ENCODE assay signal across 1 cellular context in genomic region chr5:83433891-83434290, GRCh38.
A peak's percentile ranks its signal among the peaks of the same experiment; 100 is the strongest.
TF ChIP-seq lines count a peak whose summit lies in the region.

No MANE protein-coding gene starts in this region.

TF ChIP-seq in SK-N-SH, 30 proteins besides CTCF, POLR2A, EP300 and RAD21 (continued from another document):
- TF ChIP-seq, protein P1, sequence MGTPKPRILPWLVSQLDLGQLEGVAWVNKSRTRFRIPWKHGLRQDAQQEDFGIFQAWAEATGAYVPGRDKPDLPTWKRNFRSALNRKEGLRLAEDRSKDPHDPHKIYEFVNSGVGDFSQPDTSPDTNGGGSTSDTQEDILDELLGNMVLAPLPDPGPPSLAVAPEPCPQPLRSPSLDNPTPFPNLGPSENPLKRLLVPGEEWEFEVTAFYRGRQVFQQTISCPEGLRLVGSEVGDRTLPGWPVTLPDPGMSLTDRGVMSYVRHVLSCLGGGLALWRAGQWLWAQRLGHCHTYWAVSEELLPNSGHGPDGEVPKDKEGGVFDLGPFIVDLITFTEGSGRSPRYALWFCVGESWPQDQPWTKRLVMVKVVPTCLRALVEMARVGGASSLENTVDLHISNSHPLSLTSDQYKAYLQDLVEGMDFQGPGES (IDR thresholded peaks at IDR 0.05; ENCODE audit: low read depth, low read length): no peak
- TF ChIP-seq TAF1 (IDR thresholded peaks at IDR 0.05; ENCODE audit: borderline replicate concordance, low read depth, low read length): no peak
- no peak for TF ChIP-seq GABPA (IDR thresholded peaks at IDR 0.05; ENCODE audit: low read depth)
- peak; percentile 69 for TF ChIP-seq TCF12 (IDR thresholded peaks at IDR 0.05)
- TF ChIP-seq, protein P2, sequence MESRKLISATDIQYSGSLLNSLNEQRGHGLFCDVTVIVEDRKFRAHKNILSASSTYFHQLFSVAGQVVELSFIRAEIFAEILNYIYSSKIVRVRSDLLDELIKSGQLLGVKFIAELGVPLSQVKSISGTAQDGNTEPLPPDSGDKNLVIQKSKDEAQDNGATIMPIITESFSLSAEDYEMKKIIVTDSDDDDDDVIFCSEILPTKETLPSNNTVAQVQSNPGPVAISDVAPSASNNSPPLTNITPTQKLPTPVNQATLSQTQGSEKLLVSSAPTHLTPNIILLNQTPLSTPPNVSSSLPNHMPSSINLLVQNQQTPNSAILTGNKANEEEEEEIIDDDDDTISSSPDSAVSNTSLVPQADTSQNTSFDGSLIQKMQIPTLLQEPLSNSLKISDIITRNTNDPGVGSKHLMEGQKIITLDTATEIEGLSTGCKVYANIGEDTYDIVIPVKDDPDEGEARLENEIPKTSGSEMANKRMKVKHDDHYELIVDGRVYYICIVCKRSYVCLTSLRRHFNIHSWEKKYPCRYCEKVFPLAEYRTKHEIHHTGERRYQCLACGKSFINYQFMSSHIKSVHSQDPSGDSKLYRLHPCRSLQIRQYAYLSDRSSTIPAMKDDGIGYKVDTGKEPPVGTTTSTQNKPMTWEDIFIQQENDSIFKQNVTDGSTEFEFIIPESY (IDR thresholded peaks at IDR 0.05; ENCODE audit: borderline replicate concordance, low read depth): no peak
- TF ChIP-seq YY1 (IDR thresholded peaks at IDR 0.05; ENCODE audit: low read depth): no peak
- no peak for TF ChIP-seq RCOR1 (IDR thresholded peaks at IDR 0.05; ENCODE audit: low read length)
- TF ChIP-seq, protein P3, sequence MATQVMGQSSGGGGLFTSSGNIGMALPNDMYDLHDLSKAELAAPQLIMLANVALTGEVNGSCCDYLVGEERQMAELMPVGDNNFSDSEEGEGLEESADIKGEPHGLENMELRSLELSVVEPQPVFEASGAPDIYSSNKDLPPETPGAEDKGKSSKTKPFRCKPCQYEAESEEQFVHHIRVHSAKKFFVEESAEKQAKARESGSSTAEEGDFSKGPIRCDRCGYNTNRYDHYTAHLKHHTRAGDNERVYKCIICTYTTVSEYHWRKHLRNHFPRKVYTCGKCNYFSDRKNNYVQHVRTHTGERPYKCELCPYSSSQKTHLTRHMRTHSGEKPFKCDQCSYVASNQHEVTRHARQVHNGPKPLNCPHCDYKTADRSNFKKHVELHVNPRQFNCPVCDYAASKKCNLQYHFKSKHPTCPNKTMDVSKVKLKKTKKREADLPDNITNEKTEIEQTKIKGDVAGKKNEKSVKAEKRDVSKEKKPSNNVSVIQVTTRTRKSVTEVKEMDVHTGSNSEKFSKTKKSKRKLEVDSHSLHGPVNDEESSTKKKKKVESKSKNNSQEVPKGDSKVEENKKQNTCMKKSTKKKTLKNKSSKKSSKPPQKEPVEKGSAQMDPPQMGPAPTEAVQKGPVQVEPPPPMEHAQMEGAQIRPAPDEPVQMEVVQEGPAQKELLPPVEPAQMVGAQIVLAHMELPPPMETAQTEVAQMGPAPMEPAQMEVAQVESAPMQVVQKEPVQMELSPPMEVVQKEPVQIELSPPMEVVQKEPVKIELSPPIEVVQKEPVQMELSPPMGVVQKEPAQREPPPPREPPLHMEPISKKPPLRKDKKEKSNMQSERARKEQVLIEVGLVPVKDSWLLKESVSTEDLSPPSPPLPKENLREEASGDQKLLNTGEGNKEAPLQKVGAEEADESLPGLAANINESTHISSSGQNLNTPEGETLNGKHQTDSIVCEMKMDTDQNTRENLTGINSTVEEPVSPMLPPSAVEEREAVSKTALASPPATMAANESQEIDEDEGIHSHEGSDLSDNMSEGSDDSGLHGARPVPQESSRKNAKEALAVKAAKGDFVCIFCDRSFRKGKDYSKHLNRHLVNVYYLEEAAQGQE (IDR thresholded peaks at IDR 0.05; ENCODE audit: low read depth, low read length): no peak
- TF ChIP-seq FOSL2 (IDR thresholded peaks at IDR 0.05; ENCODE audit: borderline replicate concordance, low read depth): peak; percentile 7; the same call in 1 of the 2 replicates
- no peak for TF ChIP-seq POLR2AphosphoS5 (IDR thresholded peaks at IDR 0.05; ENCODE audit: low read depth, low read length)
- no peak for TF ChIP-seq SIN3A (IDR thresholded peaks at IDR 0.05; ENCODE audit: borderline replicate concordance, low read depth, low read length)
- no peak for TF ChIP-seq USF1 (IDR thresholded peaks at IDR 0.05; ENCODE audit: borderline replicate concordance, low read depth)
- TF ChIP-seq, protein P4, sequence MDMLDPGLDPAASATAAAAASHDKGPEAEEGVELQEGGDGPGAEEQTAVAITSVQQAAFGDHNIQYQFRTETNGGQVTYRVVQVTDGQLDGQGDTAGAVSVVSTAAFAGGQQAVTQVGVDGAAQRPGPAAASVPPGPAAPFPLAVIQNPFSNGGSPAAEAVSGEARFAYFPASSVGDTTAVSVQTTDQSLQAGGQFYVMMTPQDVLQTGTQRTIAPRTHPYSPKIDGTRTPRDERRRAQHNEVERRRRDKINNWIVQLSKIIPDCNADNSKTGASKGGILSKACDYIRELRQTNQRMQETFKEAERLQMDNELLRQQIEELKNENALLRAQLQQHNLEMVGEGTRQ (IDR thresholded peaks at IDR 0.05; ENCODE audit: borderline replicate concordance, low read depth, low read length): no peak
- no peak for TF ChIP-seq TEAD4 (IDR thresholded peaks at IDR 0.05; ENCODE audit: borderline replicate concordance, insufficient read depth)
- TF ChIP-seq SMC3 (IDR thresholded peaks at IDR 0.05; ENCODE audit: low read depth, low read length): no peak
- no peak for TF ChIP-seq FOXM1 (IDR thresholded peaks at IDR 0.05; ENCODE audit: low read depth)
- TF ChIP-seq FOXJ3 (CRISPR knock-in tag; IDR thresholded peaks at IDR 0.05): no peak
- TF ChIP-seq NFIC (IDR thresholded peaks at IDR 0.05; ENCODE audit: borderline replicate concordance): no peak
- no peak for TF ChIP-seq CHD2 (IDR thresholded peaks at IDR 0.05; ENCODE audit: low read length, partially characterized antibody)
- no peak for TF ChIP-seq RFX5 (IDR thresholded peaks at IDR 0.05; ENCODE audit: low read length)
- TF ChIP-seq MXI1 (IDR thresholded peaks at IDR 0.05; ENCODE audit: low read depth, low read length): no peak
- peak; percentile 19; the same call in 1 of the 2 replicates for TF ChIP-seq PBX3 (IDR thresholded peaks at IDR 0.05)
- no peak for TF ChIP-seq ELF1 (IDR thresholded peaks at IDR 0.05)
- no peak for TF ChIP-seq NRF1 (IDR thresholded peaks at IDR 0.05; ENCODE audit: low read depth, low read length)
- TF ChIP-seq, protein P5, sequence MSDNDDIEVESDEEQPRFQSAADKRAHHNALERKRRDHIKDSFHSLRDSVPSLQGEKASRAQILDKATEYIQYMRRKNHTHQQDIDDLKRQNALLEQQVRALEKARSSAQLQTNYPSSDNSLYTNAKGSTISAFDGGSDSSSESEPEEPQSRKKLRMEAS (IDR thresholded peaks at IDR 0.05; ENCODE audit: low read depth): no peak
